19 cellular contexts compared by ENCODE assay signal in genomic region chr1:196733091-196733970, GRCh38. TPM values are rescaled to one million over a fixed set of nuclear protein-coding genes. Genes with fewer than 3 reads are reported as not detected.
DNase-seq lines count a peak whose midpoint lies in the region; ATAC-seq and TF ChIP-seq lines count a peak whose summit lies in the region.
"Had no signal": no experiment of that assay in that cellular context is flagged by ENCODE, and none has a peak within 500 bp of the region (broad histone marks: within the 10 kb centered on the region; RNA-seq: fewer than 3 reads in every experiment).

No MANE protein-coding gene starts in this region.

- H3K27me3 ChIP-seq in brain microvascular endothelial cell (replicated peaks) (no peaks in the 10 kb centered on the region), neural progenitor cell (no peaks in the 10 kb centered on the region)

- H3K4me2 ChIP-seq in neural progenitor cell = no peak overlapping the region

- H3K27me3 Mint-ChIP-seq in neural progenitor cell (ENCODE audit: insufficient read depth, low read depth) = no peaks in the 10 kb centered on the region
- H3K27me3 Mint-ChIP-seq: B cell; CD4-positive, CD25-positive, alpha-beta regulatory T cell had no signal

- H3K4me3 ChIP-seq in brain microvascular endothelial cell (ENCODE audit: low read depth, low read length) = no peak overlapping the region
- H3K4me3 ChIP-seq in fibroblast of villous mesenchyme (ENCODE audit: low read depth, low read length) = no peak overlapping the region
- H3K4me3 ChIP-seq in neural progenitor cell = no peak overlapping the region
- H3K4me3 ChIP-seq: GM23248 had no signal

- no peaks in the 10 kb centered on the region for H3K79me2 ChIP-seq in neural progenitor cell (ENCODE audit: low read depth)

- no peaks in the 10 kb centered on the region for H3K9me3 ChIP-seq in neural progenitor cell (ENCODE audit: low read depth)

- no peak for TF ChIP-seq CTCF in brain microvascular endothelial cell (IDR thresholded peaks at IDR 0.05; ENCODE audit: low read depth, low read length, missing control alignments)
- no peak for TF ChIP-seq CTCF in fibroblast of villous mesenchyme (IDR thresholded peaks at IDR 0.05; ENCODE audit: insufficient read depth, low read depth, low read length)
- no peak for TF ChIP-seq CTCF in neural progenitor cell (IDR thresholded peaks at IDR 0.05)

- H3K36me3 ChIP-seq in brain microvascular endothelial cell (replicated peaks) (peaks cover 9% of the 10 kb centered on the region), neural progenitor cell (no peaks in the 10 kb centered on the region)

- in situ Hi-C loops in brain microvascular endothelial cell (cut with HindIII; ENCODE audit: low pct_ligation_motif_present, low sequenced_read_pairs) = no loop called here

- no peaks in the 10 kb centered on the region for H3K36me3 Mint-ChIP-seq in neural progenitor cell
- H3K36me3 Mint-ChIP-seq: CD4-positive, CD25-positive, alpha-beta regulatory T cell had no signal

- peak; percentile 7 for DNase-seq in EL
- peak; percentile 28 for DNase-seq in brain microvascular endothelial cell
- DNase-seq in fibroblast of villous mesenchyme (ENCODE audit: low read depth) = peak; percentile 10
- DNase-seq in neural progenitor cell (ENCODE audit: low spot score) = no peak
- no peak for DNase-seq in DMS153 (lab: John Stamatoyannopoulos, UW)
- DNase-seq in erythroblast (lab: John Stamatoyannopoulos, UW) = no peak
- DNase-seq: CD4-positive, CD25-positive, alpha-beta regulatory T cell; COR-L47; DMS 273 treated with DMSO at 0.1 percent for 48 hours; GF-D8; GM23248; NCI-H1105; NCI-H2081; NCI-H2171 treated with DMSO at 0.1 percent for 48 hours; NCI-H446 treated with DMSO at 0.1 percent for 48 hours; NCI-H69; Right ventricle myocardium superior had no signal

- TF ChIP-seq POLR2A in erythroblast (IDR thresholded peaks at IDR 0.05; ENCODE audit: low read length) = no peak

- H3K9ac ChIP-seq in neural progenitor cell = no peak overlapping the region
- H3K9ac ChIP-seq: GM23248 had no signal

- no peak overlapping the region for H3K27ac ChIP-seq in brain microvascular endothelial cell
- no peak overlapping the region for H3K27ac ChIP-seq in neural progenitor cell
- H3K27ac ChIP-seq: GM23248 had no signal

- H3K27ac Mint-ChIP-seq in neural progenitor cell = no peak overlapping the region
- H3K27ac Mint-ChIP-seq: B cell; CD4-positive, CD25-positive, alpha-beta regulatory T cell had no signal

- peak overlapping the region; percentile 2 for H2AFZ ChIP-seq in neural progenitor cell (replicated peaks)
- H2AFZ ChIP-seq: GM23248 had no signal

- H3F3A ChIP-seq in neural progenitor cell (ENCODE audit: low read depth) = no peaks in the 10 kb centered on the region

- no peaks in the 10 kb centered on the region for H3K4me1 Mint-ChIP-seq in neural progenitor cell
- H3K4me1 Mint-ChIP-seq: B cell; CD4-positive, CD25-positive, alpha-beta regulatory T cell had no signal

- no peak for ATAC-seq in GM18498 (IDR thresholded peaks at IDR 0.05; ENCODE audit: unreplicated experiment)

- H3K9me3 Mint-ChIP-seq in neural progenitor cell = peaks cover 11% of the 10 kb centered on the region

- no peak overlapping the region for H3K4me3 Mint-ChIP-seq in neural progenitor cell
- H3K4me3 Mint-ChIP-seq: B cell; CD4-positive, CD25-positive, alpha-beta regulatory T cell had no signal

- H4K20me1 ChIP-seq in neural progenitor cell (ENCODE audit: low read depth) = no peaks in the 10 kb centered on the region

- H3K4me1 ChIP-seq in neural progenitor cell = no peaks in the 10 kb centered on the region

RNA-seq across cellular contexts. Expression of gene CFHR3, which starts 41.3 kb away (rescaled TPM):
- total RNA-seq in fibroblast of villous mesenchyme (not detected in 2 replicates), neural progenitor cell (ENCODE audit: low replicate concordance) (4.8 and 20.9 TPM in 2 replicates)
- total RNA-seq: B cell; CD4-positive, CD25-positive, alpha-beta regulatory T cell; GM23248 had no signal

Comparison
In these comparisons a context has a peak if more than half of its experiments do, and no peak if none do; other contexts are left out.
1. DNase-seq: peak in EL (single experiment), brain microvascular endothelial cell (single experiment) and fibroblast of villous mesenchyme (single experiment); none in neural progenitor cell (single experiment), DMS153 (single experiment) and erythroblast (0 of 2).